ENCODE assay signal across 26 cellular contexts in genomic region chr2:31163011-31163540, GRCh38. TPM values are rescaled to one million over a fixed set of nuclear protein-coding genes. Genes with fewer than 3 reads are reported as not detected.
"Had no signal": no experiment of that assay in that cellular context is flagged by ENCODE, and none has a peak within 500 bp of the region (broad histone marks: within the 10 kb centered on the region; RNA-seq: fewer than 3 reads in every experiment).

No MANE protein-coding gene starts in this region.

- ATAC-seq: activated naive CD8-positive, alpha-beta T cell treated with anti-CD3 and anti-CD28 coated beads, Interleukin-2, amount 50 U/mL, for 24 hours; left lung; mucosa of descending colon; stimulated activated naive B cell treated with anti-CD40 and anti-IgM and Interleukin-4, amounts not matched to agents 10 μg/mL and 1 μg/mL and 100 μg/mL, for 72 hours had no signal

- H3K4me1 Mint-ChIP-seq: activated naive CD4-positive, alpha-beta T cell treated with anti-CD3 and anti-CD28 coated beads, Interleukin-2, amount 50 U/mL, for 24 hours; nephron had no signal

- H3K36me3 Mint-ChIP-seq: activated naive CD4-positive, alpha-beta T cell treated with anti-CD3 and anti-CD28 coated beads, Interleukin-2, amount 50 U/mL, for 24 hours; stimulated activated naive B cell treated with anti-CD40 and anti-IgM and Interleukin-4, amounts not matched to agents 10 μg/mL and 1 μg/mL and 100 μg/mL, for 72 hours had no signal

- H3K27me3 ChIP-seq: left lung, neutrophil, thyroid gland, upper lobe of left lung, vagina had no signal

- H3K27ac ChIP-seq: epithelial cell of prostate, esophagus squamous epithelium, left lung, neutrophil, stomach, thyroid gland, upper lobe of left lung, vagina had no signal

- H3K36me3 ChIP-seq: esophagus squamous epithelium, left lung, neutrophil, stomach, thyroid gland, upper lobe of left lung, vagina had no signal

- H3K27me3 Mint-ChIP-seq: activated CD4-positive, alpha-beta T cell treated with anti-CD3 and anti-CD28 coated beads, Interleukin-2, amount 10 ng/mL, durations not matched to agents 7 days and 5 days; activated naive CD4-positive, alpha-beta T cell treated with anti-CD3 and anti-CD28 coated beads, Interleukin-2, amount 50 U/mL, for 24 hours; activated naive CD8-positive, alpha-beta T cell treated with anti-CD3 and anti-CD28 coated beads, Interleukin-2, amount 50 U/mL, for 24 hours; stimulated activated naive B cell treated with anti-CD40 and anti-IgM and Interleukin-4, amounts not matched to agents 10 μg/mL and 1 μg/mL and 100 μg/mL, for 72 hours had no signal

- H3K4me1 ChIP-seq: esophagus squamous epithelium, left lung, stomach, thyroid gland, upper lobe of left lung, vagina had no signal

- H3K4me3 ChIP-seq: esophagus squamous epithelium, left lung, lung, mucosa of descending colon, stomach, thyroid gland, upper lobe of left lung, vagina had no signal

- H3K9me3 Mint-ChIP-seq: activated CD4-positive, alpha-beta memory T cell treated with anti-CD3 and anti-CD28 coated beads, Interleukin-2, amount 10 ng/mL, durations not matched to agents 7 days and 5 days; activated CD4-positive, alpha-beta T cell treated with anti-CD3 and anti-CD28 coated beads, Interleukin-2, amount 10 ng/mL, durations not matched to agents 7 days and 5 days; activated naive CD4-positive, alpha-beta T cell treated with anti-CD3 and anti-CD28 coated beads, Interleukin-2, amount 50 U/mL, for 24 hours; activated naive CD8-positive, alpha-beta T cell treated with anti-CD3 and anti-CD28 coated beads, Interleukin-2, amount 50 U/mL, for 24 hours; activated T-helper 2 cell treated with anti-CD3 and anti-CD28 coated beads, Interferon-gamma antibody, Interleukin-2, Interleukin-4, amounts not matched to agents 10 μg/mL and 5 μg/mL and 100 μg/mL, durations not matched to agents 14 hours and 24 hours and 36 hours; nephron; stimulated activated naive B cell treated with anti-CD40 and anti-IgM and Interleukin-4, amounts not matched to agents 10 μg/mL and 1 μg/mL and 100 μg/mL, for 72 hours had no signal

- DNase-seq: activated CD4-positive, alpha-beta memory T cell treated with anti-CD3 and anti-CD28 coated beads, Interleukin-2, amount 10 ng/mL, durations not matched to agents 7 days and 5 days; activated CD4-positive, alpha-beta T cell treated with anti-CD3 and anti-CD28 coated beads, Interleukin-2, amount 10 ng/mL, durations not matched to agents 7 days and 5 days; activated CD4-positive, CD25-positive, alpha-beta regulatory T cell treated with anti-CD3 and anti-CD28 coated beads, Interleukin-2, amount 50 U/mL, for 72 hours; activated naive CD8-positive, alpha-beta T cell treated with anti-CD3 and anti-CD28 coated beads, Interleukin-2, amount 50 U/mL, for 24 hours; activated T-cell treated with anti-CD3 and anti-CD28 coated beads, Interleukin-2, amount 50 U/mL, for 48 hours; effector CD8-positive, alpha-beta T cell; esophagus squamous epithelium; foreskin melanocyte; kidney glomerular epithelial cell; left lung; mucosa of descending colon; stimulated activated CD4-positive, alpha-beta T cell treated with anti-CD3 and anti-CD28 coated beads, Interleukin-15, amount 100 ng/mL, for 24 hours; stimulated activated CD4-positive, alpha-beta T cell treated with anti-CD3 and anti-CD28 coated beads, Interleukin-2, amount 100 ng/mL, for 24 hours; stimulated activated naive B cell treated with anti-CD40 and anti-IgM and Interleukin-4, amounts not matched to agents 10 μg/mL and 1 μg/mL and 100 μg/mL, for 72 hours; stomach; T1000; thyroid gland; upper lobe of left lung had no signal

- H3K27ac Mint-ChIP-seq: activated CD4-positive, alpha-beta memory T cell treated with anti-CD3 and anti-CD28 coated beads, Interleukin-2, amount 10 ng/mL, durations not matched to agents 7 days and 5 days; activated CD4-positive, alpha-beta T cell treated with anti-CD3 and anti-CD28 coated beads, Interleukin-2, amount 10 ng/mL, durations not matched to agents 7 days and 5 days; activated naive CD4-positive, alpha-beta T cell treated with anti-CD3 and anti-CD28 coated beads, Interleukin-2, amount 50 U/mL, for 24 hours; activated naive CD8-positive, alpha-beta T cell treated with anti-CD3 and anti-CD28 coated beads, Interleukin-2, amount 50 U/mL, for 24 hours; activated T-helper 2 cell treated with anti-CD3 and anti-CD28 coated beads, Interferon-gamma antibody, Interleukin-2, Interleukin-4, amounts not matched to agents 10 μg/mL and 5 μg/mL and 100 μg/mL, durations not matched to agents 14 hours and 24 hours and 36 hours; nephron; progenitor cell of endocrine pancreas; stimulated activated naive B cell treated with anti-CD40 and anti-IgM and Interleukin-4, amounts not matched to agents 10 μg/mL and 1 μg/mL and 100 μg/mL, for 72 hours had no signal

- H3K4me3 Mint-ChIP-seq: activated CD4-positive, alpha-beta memory T cell treated with anti-CD3 and anti-CD28 coated beads, Interleukin-2, amount 10 ng/mL, durations not matched to agents 7 days and 5 days; activated CD4-positive, alpha-beta T cell treated with anti-CD3 and anti-CD28 coated beads, Interleukin-2, amount 10 ng/mL, durations not matched to agents 7 days and 5 days; activated naive CD4-positive, alpha-beta T cell treated with anti-CD3 and anti-CD28 coated beads, Interleukin-2, amount 50 U/mL, for 24 hours; activated naive CD8-positive, alpha-beta T cell treated with anti-CD3 and anti-CD28 coated beads, Interleukin-2, amount 50 U/mL, for 24 hours; nephron; stimulated activated naive B cell treated with anti-CD40 and anti-IgM and Interleukin-4, amounts not matched to agents 10 μg/mL and 1 μg/mL and 100 μg/mL, for 72 hours had no signal

RNA-seq across cellular contexts. Expression of gene GALNT14, which starts 24.8 kb away (rescaled TPM):
- total RNA-seq: activated CD4-positive, alpha-beta memory T cell treated with anti-CD3 and anti-CD28 coated beads, Interleukin-2, amount 10 ng/mL, durations not matched to agents 7 days and 5 days; activated CD4-positive, alpha-beta T cell treated with anti-CD3 and anti-CD28 coated beads, Interleukin-2, amount 10 ng/mL, durations not matched to agents 7 days and 5 days had no signal
